In the genomic region with DNA sequence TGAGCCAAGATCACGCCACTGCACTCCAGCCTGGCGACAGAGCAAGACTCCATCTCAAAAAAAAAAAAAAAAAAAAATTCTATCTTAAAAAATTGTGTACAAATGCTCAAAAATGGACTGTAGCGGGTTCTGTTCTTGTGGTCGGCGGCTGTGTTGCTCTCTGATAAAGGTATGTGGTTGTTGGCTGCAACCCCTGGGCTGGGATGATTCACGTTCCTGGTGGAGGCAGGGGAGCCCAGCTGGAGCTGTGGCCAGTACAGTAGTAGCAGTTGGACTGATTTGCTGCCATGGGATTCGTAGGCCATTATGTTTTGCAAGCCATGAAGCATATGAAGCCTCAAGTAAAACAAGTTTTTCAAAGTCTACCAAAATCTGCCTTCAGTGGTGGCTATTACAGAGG, we compare ENCODE assay signal across 1 cellular context.
TF ChIP-seq lines count a peak whose summit lies in the region.

No MANE protein-coding gene starts in this region.

TF ChIP-seq in K562, 482 proteins besides CTCF, POLR2A, EP300 and RAD21 (continues in another document):
- TF ChIP-seq, protein P1, sequence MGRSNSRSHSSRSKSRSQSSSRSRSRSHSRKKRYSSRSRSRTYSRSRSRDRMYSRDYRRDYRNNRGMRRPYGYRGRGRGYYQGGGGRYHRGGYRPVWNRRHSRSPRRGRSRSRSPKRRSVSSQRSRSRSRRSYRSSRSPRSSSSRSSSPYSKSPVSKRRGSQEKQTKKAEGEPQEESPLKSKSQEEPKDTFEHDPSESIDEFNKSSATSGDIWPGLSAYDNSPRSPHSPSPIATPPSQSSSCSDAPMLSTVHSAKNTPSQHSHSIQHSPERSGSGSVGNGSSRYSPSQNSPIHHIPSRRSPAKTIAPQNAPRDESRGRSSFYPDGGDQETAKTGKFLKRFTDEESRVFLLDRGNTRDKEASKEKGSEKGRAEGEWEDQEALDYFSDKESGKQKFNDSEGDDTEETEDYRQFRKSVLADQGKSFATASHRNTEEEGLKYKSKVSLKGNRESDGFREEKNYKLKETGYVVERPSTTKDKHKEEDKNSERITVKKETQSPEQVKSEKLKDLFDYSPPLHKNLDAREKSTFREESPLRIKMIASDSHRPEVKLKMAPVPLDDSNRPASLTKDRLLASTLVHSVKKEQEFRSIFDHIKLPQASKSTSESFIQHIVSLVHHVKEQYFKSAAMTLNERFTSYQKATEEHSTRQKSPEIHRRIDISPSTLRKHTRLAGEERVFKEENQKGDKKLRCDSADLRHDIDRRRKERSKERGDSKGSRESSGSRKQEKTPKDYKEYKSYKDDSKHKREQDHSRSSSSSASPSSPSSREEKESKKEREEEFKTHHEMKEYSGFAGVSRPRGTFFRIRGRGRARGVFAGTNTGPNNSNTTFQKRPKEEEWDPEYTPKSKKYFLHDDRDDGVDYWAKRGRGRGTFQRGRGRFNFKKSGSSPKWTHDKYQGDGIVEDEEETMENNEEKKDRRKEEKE (IDR thresholded peaks at IDR 0.05; ENCODE audit: borderline replicate concordance in 1 of 2, control insufficient read depth in 1 of 2, low read depth in 2 of 2, low read length in 1 of 2) = no peak
- peak; percentile 64 for TF ChIP-seq CBFA2T2 (conservative IDR thresholded peaks at IDR 0.05)
- TF ChIP-seq SMAD4 (CRISPR knock-in tag; conservative IDR thresholded peaks at IDR 0.05) = 0 out of 2 replicates have a peak, but pooled peaks have one; percentile 20
- 0 out of 2 replicates have a peak, but pooled peaks have one; percentile 32 for TF ChIP-seq DPF2 (IDR thresholded peaks at IDR 0.05)
- TF ChIP-seq BRCA1 (IDR thresholded peaks at IDR 0.05) = no peak
- TF ChIP-seq BRCA1 (CRISPR knock-in tag; IDR thresholded peaks at IDR 0.05) = no peak
- no peak for TF ChIP-seq POLR2G (IDR thresholded peaks at IDR 0.05; ENCODE audit: low read depth, low read length)
- TF ChIP-seq, protein P2, sequence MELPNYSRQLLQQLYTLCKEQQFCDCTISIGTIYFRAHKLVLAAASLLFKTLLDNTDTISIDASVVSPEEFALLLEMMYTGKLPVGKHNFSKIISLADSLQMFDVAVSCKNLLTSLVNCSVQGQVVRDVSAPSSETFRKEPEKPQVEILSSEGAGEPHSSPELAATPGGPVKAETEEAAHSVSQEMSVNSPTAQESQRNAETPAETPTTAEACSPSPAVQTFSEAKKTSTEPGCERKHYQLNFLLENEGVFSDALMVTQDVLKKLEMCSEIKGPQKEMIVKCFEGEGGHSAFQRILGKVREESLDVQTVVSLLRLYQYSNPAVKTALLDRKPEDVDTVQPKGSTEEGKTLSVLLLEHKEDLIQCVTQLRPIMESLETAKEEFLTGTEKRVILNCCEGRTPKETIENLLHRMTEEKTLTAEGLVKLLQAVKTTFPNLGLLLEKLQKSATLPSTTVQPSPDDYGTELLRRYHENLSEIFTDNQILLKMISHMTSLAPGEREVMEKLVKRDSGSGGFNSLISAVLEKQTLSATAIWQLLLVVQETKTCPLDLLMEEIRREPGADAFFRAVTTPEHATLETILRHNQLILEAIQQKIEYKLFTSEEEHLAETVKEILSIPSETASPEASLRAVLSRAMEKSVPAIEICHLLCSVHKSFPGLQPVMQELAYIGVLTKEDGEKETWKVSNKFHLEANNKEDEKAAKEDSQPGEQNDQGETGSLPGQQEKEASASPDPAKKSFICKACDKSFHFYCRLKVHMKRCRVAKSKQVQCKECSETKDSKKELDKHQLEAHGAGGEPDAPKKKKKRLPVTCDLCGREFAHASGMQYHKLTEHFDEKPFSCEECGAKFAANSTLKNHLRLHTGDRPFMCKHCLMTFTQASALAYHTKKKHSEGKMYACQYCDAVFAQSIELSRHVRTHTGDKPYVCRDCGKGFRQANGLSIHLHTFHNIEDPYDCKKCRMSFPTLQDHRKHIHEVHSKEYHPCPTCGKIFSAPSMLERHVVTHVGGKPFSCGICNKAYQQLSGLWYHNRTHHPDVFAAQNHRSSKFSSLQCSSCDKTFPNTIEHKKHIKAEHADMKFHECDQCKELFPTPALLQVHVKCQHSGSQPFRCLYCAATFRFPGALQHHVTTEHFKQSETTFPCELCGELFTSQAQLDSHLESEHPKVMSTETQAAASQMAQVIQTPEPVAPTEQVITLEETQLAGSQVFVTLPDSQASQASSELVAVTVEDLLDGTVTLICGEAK (IDR thresholded peaks at IDR 0.05) = no peak
- TF ChIP-seq, protein P2 (CRISPR knock-in tag; IDR thresholded peaks at IDR 0.05) = no peak
- no peak for TF ChIP-seq TSC22D4 (tag; IDR thresholded peaks at IDR 0.05)
- peak; percentile 47; the same call in 1 of the 2 replicates for TF ChIP-seq JUND (IDR thresholded peaks at IDR 0.05; ENCODE audit: borderline replicate concordance, low read depth, low read length)
- no peak; the same call in 2 of the 3 replicates for TF ChIP-seq JUND (tag; IDR thresholded peaks at IDR 0.05; ENCODE audit: borderline replicate concordance, low read depth, low read length)
- TF ChIP-seq ZNF311 (CRISPR knock-in tag; IDR thresholded peaks at IDR 0.05) = no peak
- TF ChIP-seq, protein P3, sequence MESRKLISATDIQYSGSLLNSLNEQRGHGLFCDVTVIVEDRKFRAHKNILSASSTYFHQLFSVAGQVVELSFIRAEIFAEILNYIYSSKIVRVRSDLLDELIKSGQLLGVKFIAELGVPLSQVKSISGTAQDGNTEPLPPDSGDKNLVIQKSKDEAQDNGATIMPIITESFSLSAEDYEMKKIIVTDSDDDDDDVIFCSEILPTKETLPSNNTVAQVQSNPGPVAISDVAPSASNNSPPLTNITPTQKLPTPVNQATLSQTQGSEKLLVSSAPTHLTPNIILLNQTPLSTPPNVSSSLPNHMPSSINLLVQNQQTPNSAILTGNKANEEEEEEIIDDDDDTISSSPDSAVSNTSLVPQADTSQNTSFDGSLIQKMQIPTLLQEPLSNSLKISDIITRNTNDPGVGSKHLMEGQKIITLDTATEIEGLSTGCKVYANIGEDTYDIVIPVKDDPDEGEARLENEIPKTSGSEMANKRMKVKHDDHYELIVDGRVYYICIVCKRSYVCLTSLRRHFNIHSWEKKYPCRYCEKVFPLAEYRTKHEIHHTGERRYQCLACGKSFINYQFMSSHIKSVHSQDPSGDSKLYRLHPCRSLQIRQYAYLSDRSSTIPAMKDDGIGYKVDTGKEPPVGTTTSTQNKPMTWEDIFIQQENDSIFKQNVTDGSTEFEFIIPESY (CRISPR knock-in tag; IDR thresholded peaks at IDR 0.05) = 0 out of 2 replicates have a peak, but pooled peaks have one; percentile 23
- peak; percentile 45; the same call in 1 of the 2 replicates for TF ChIP-seq BHLHE40 (IDR thresholded peaks at IDR 0.05; ENCODE audit: low read length)
- no peak for TF ChIP-seq ZNF324 (CRISPR knock-in tag; IDR thresholded peaks at IDR 0.05)
- no peak for TF ChIP-seq STAG1 (CRISPR knock-in tag; IDR thresholded peaks at IDR 0.05; ENCODE audit: borderline replicate concordance)
- TF ChIP-seq SMARCA4 (IDR thresholded peaks at IDR 0.05) = peak; percentile 58; the same call in 1 of the 2 replicates
- peak; percentile 39; the same call in 1 of the 2 replicates for TF ChIP-seq NCOR1 (IDR thresholded peaks at IDR 0.05)
- TF ChIP-seq KLF1 (tag; IDR thresholded peaks at IDR 0.05) = no peak
- TF ChIP-seq, protein P4, sequence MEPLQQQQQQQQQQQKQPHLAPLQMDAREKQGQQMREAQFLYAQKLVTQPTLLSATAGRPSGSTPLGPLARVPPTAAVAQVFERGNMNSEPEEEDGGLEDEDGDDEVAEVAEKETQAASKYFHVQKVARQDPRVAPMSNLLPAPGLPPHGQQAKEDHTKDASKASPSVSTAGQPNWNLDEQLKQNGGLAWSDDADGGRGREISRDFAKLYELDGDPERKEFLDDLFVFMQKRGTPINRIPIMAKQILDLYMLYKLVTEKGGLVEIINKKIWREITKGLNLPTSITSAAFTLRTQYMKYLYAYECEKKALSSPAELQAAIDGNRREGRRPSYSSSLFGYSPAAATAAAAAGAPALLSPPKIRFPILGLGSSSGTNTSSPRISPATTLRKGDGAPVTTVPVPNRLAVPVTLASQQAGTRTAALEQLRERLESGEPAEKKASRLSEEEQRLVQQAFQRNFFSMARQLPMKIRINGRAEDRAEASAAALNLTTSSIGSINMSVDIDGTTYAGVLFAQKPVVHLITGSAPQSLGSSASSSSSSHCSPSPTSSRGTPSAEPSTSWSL (CRISPR knock-in tag; IDR thresholded peaks at IDR 0.05; ENCODE audit: borderline replicate concordance) = no peak
- 0 out of 2 replicates have a peak, but pooled peaks have one; percentile 38 for TF ChIP-seq SMARCE1 (IDR thresholded peaks at IDR 0.05)
- TF ChIP-seq ZZZ3 (IDR thresholded peaks at IDR 0.05) = no peak
- TF ChIP-seq KDM1A (IDR thresholded peaks at IDR 0.05) = 0 out of 4 replicates have a peak, but pooled peaks of 1 of the 2 experiments have one; percentile 15
- TF ChIP-seq GABPB2 (CRISPR knock-in tag; conservative IDR thresholded peaks at IDR 0.05) = no peak
- TF ChIP-seq NFATC3 (IDR thresholded peaks at IDR 0.05) = no peak
- TF ChIP-seq FOSL1 (tag; conservative IDR thresholded peaks at IDR 0.05) = peak; percentile 82
- TF ChIP-seq, protein P5, sequence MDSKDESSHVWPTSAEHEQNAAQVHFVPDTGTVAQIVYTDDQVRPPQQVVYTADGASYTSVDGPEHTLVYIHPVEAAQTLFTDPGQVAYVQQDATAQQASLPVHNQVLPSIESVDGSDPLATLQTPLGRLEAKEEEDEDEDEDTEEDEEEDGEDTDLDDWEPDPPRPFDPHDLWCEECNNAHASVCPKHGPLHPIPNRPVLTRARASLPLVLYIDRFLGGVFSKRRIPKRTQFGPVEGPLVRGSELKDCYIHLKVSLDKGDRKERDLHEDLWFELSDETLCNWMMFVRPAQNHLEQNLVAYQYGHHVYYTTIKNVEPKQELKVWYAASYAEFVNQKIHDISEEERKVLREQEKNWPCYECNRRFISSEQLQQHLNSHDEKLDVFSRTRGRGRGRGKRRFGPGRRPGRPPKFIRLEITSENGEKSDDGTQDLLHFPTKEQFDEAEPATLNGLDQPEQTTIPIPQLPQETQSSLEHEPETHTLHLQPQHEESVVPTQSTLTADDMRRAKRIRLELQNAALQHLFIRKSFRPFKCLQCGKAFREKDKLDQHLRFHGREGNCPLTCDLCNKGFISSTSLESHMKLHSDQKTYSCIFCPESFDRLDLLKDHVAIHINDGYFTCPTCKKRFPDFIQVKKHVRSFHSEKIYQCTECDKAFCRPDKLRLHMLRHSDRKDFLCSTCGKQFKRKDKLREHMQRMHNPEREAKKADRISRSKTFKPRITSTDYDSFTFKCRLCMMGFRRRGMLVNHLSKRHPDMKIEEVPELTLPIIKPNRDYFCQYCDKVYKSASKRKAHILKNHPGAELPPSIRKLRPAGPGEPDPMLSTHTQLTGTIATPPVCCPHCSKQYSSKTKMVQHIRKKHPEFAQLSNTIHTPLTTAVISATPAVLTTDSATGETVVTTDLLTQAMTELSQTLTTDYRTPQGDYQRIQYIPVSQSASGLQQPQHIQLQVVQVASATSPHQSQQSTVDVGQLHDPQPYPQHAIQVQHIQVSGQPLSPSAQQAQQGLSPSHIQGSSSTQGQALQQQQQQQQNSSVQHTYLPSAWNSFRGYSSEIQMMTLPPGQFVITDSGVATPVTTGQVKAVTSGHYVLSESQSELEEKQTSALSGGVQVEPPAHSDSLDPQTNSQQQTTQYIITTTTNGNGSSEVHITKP (IDR thresholded peaks at IDR 0.05; ENCODE audit: partially characterized antibody) = peak; percentile 18
- TF ChIP-seq POLR2AphosphoS5 (IDR thresholded peaks at IDR 0.05; ENCODE audit: control insufficient read depth, insufficient read depth, low read depth, low read length) = 0 out of 2 replicates have a peak, but pooled peaks have one; percentile 19
- TF ChIP-seq ARNT (IDR thresholded peaks at IDR 0.05) = no peak
- TF ChIP-seq CBFA2T3 (IDR thresholded peaks at IDR 0.05) = peak; percentile 79
- TF ChIP-seq TAL1 (IDR thresholded peaks at IDR 0.05) = peak; percentile 52; the same call in 1 of the 2 replicates
- peak; percentile 89 for TF ChIP-seq TCF3 (CRISPR knock-in tag; IDR thresholded peaks at IDR 0.05)
- peak; percentile 40; the same call in 1 of the 2 replicates for TF ChIP-seq ZNF384 (IDR thresholded peaks at IDR 0.05; ENCODE audit: low read depth, low read length)
- peak; percentile 73 for TF ChIP-seq TEAD4 (IDR thresholded peaks at IDR 0.05; ENCODE audit: low read length)
- no peak for TF ChIP-seq TEAD4 (CRISPR knock-in tag; IDR thresholded peaks at IDR 0.05; ENCODE audit: borderline replicate concordance)
- TF ChIP-seq KLF16 (IDR thresholded peaks at IDR 0.05) = 0 out of 2 replicates have a peak, but pooled peaks have one; percentile 20
- no peak for TF ChIP-seq ZNF764 (CRISPR knock-in tag; IDR thresholded peaks at IDR 0.05; ENCODE audit: low read depth)
- TF ChIP-seq, protein P6, sequence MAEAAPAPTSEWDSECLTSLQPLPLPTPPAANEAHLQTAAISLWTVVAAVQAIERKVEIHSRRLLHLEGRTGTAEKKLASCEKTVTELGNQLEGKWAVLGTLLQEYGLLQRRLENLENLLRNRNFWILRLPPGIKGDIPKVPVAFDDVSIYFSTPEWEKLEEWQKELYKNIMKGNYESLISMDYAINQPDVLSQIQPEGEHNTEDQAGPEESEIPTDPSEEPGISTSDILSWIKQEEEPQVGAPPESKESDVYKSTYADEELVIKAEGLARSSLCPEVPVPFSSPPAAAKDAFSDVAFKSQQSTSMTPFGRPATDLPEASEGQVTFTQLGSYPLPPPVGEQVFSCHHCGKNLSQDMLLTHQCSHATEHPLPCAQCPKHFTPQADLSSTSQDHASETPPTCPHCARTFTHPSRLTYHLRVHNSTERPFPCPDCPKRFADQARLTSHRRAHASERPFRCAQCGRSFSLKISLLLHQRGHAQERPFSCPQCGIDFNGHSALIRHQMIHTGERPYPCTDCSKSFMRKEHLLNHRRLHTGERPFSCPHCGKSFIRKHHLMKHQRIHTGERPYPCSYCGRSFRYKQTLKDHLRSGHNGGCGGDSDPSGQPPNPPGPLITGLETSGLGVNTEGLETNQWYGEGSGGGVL (CRISPR knock-in tag; IDR thresholded peaks at IDR 0.05) = no peak
